Comparison of ENCODE assay signal across 18 cellular contexts in the genomic region with DNA sequence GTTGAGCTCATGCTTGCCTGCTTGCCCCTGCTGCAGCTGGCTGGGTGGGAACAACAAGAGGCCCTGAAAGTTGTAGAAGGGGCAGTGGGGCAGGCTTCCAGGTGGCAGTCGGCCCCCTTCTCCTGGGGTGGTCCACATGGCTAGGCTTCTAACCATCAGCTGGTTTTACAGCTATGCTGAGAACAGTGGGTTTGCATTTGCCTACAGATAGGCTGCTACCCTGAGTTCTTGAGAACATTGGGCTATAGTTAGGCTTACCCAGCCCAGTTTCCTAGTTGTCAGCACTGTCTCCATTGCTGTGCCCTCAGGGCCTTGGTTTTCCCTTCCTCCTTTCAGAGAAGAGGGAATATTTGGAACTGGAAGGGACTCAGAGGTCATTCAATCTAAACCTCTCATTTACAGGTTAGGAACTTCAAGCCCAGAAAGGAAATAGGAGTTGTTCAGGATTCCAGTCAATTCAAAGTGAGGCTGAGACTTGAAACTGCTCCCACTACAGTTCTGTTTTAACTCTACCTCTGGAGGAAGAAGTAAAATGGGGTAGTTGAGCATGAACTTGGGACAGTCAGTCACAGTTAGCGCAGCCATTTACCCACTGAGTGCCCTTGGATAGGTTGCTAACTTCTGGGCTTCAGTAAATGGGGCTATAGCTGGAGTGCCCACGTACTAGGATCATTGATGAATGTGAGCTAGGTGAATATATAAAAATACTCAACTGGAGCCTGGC. TPM values are rescaled to one million over a fixed set of nuclear protein-coding genes. Genes with fewer than 3 reads are reported as not detected.
DNase-seq lines count a peak whose midpoint lies in the region; ATAC-seq, FAIRE-seq and TF ChIP-seq lines count a peak whose summit lies in the region.
"Had no signal": no experiment of that assay in that cellular context is flagged by ENCODE, and none has a peak within 500 bp of the region (broad histone marks: within the 10 kb centered on the region; RNA-seq: fewer than 3 reads in every experiment).

No MANE protein-coding gene starts in this region.

- peak overlapping the region; percentile 35 for H3K4me3 Mint-ChIP-seq in CD8-positive, alpha-beta T cell
- H3K4me3 Mint-ChIP-seq: type B pancreatic cell had no signal

- POLR2A ChIA-PET in CD8-positive, alpha-beta T cell (lab: Charles Lee): interaction anchor here (1.0 to 2.5 kb wide), 4 partner anchors 8 to 84 kb away, joined by 3 to 11 read pairs (median 6); no protein-coding TSS in a partner anchor

- no peak overlapping the region for H3K9ac ChIP-seq in BLaER1 treated with 17β-estradiol and CSF1 and Interleukin-3, amounts not matched to agents 10 nM and 100 nM
- H3K9ac ChIP-seq in SU-DHL-6 (ENCODE audit: low read length) (peak overlapping the region; percentile 15; the same call in 1 of the 2 replicates), keratinocyte (ENCODE audit: control insufficient read depth, extremely low read depth, insufficient read depth, low read length) (no peak overlapping the region)

- peaks cover 70 to 98% (median 84%) of the 10 kb centered on the region in 10 experiments for H3K4me1 ChIP-seq in BLaER1 treated with 17β-estradiol and CSF1 and Interleukin-3, amounts not matched to agents 10 nM and 100 nM
- H3K4me1 ChIP-seq in CD8-positive, alpha-beta T cell (ENCODE audit: insufficient read depth, low read length): peaks cover 74% of the 10 kb centered on the region
- peaks cover 26% of the 10 kb centered on the region for H3K4me1 ChIP-seq in keratinocyte (ENCODE audit: control insufficient read depth, extremely low read depth, insufficient read depth, low read length)
- H3K4me1 ChIP-seq: SJSA1 had no signal

- no peaks in the 10 kb centered on the region for H3K27me3 ChIP-seq in BLaER1 treated with 17β-estradiol and CSF1 and Interleukin-3, amounts not matched to agents 10 nM and 100 nM
- no peaks in the 10 kb centered on the region for H3K27me3 ChIP-seq in CD8-positive, alpha-beta T cell (ENCODE audit: insufficient read depth, low read length)
- H3K27me3 ChIP-seq in SU-DHL-6 (ENCODE audit: low read length): no peaks in the 10 kb centered on the region
- no peaks in the 10 kb centered on the region for H3K27me3 ChIP-seq in keratinocyte (ENCODE audit: control insufficient read depth, extremely low read depth, insufficient read depth, low read length)
- H3K27me3 ChIP-seq: brain microvascular endothelial cell, dorsolateral prefrontal cortex, SJSA1 had no signal

- intact Hi-C loops in CD8-positive, alpha-beta T cell (cut with DNase I, micrococcal nuclease): no loop called here

- peaks cover 31% of the 10 kb centered on the region for H3K9me1 ChIP-seq in keratinocyte (ENCODE audit: control insufficient read depth, extremely low read depth, insufficient read depth, low read length)

- in situ Hi-C loops in ACHN (cut with HindIII; ENCODE audit: low pct_ligation_motif_present, low pct_unique_long_range_greater_than_20kb, low sequenced_read_pairs): no loop called here

- CTCF ChIA-PET in CD8-positive, alpha-beta T cell (lab: Charles Lee): interaction anchor here (0.7 kb wide), 1 partner anchor 45 kb away, joined by 3 read pairs; no protein-coding TSS in a partner anchor

- H3K27ac ChIP-seq in BLaER1 treated with 17β-estradiol and CSF1 and Interleukin-3, amounts not matched to agents 10 nM and 100 nM: peak overlapping the region in 2 of 11 experiments; percentile 1 to 9; a peak in 1 of 22 replicates
- H3K27ac ChIP-seq in CD8-positive, alpha-beta T cell (ENCODE audit: low read depth, low read length): no peak overlapping the region
- peak overlapping the region; percentile 23 for H3K27ac ChIP-seq in SU-DHL-6 (ENCODE audit: low read depth, low read length)
- peak overlapping the region; percentile 24 for H3K27ac ChIP-seq in keratinocyte (ENCODE audit: control insufficient read depth, insufficient read depth, low read length)
- H3K27ac ChIP-seq: brain microvascular endothelial cell, SJSA1, VCaP had no signal

- peaks cover 100% of the 10 kb centered on the region in 11 experiments for H4K20me1 ChIP-seq in BLaER1 treated with 17β-estradiol and CSF1 and Interleukin-3, amounts not matched to agents 10 nM and 100 nM
- peaks cover 48% of the 10 kb centered on the region; the same call in 1 of the 2 replicates for H4K20me1 ChIP-seq in SU-DHL-6 (ENCODE audit: low read depth, low read length)
- H4K20me1 ChIP-seq in keratinocyte (ENCODE audit: control insufficient read depth, extremely low read depth, insufficient read depth, low read length): peaks cover 67% of the 10 kb centered on the region

- H2AFZ ChIP-seq in SU-DHL-6 (ENCODE audit: low read depth, low read length, severe bottlenecking): no peak overlapping the region
- no peak overlapping the region for H2AFZ ChIP-seq in keratinocyte (ENCODE audit: control insufficient read depth, low read length)

- H3K9me3 ChIP-seq in BLaER1 treated with 17β-estradiol and CSF1 and Interleukin-3, amounts not matched to agents 10 nM and 100 nM (replicated peaks in 1 of 11): no peaks in the 10 kb centered on the region
- H3K9me3 ChIP-seq in CD8-positive, alpha-beta T cell (ENCODE audit: low read length): no peaks in the 10 kb centered on the region
- no peaks in the 10 kb centered on the region for H3K9me3 ChIP-seq in SU-DHL-6 (ENCODE audit: insufficient read depth, low read length)
- no peaks in the 10 kb centered on the region for H3K9me3 ChIP-seq in keratinocyte (ENCODE audit: control insufficient read depth, low read depth, low read length)
- H3K9me3 ChIP-seq: SJSA1 had no signal

- no peak overlapping the region for H3K4me3 ChIP-seq in BLaER1 treated with 17β-estradiol and CSF1 and Interleukin-3, amounts not matched to agents 10 nM and 100 nM
- H3K4me3 ChIP-seq in CD8-positive, alpha-beta T cell (ENCODE audit: low read depth, low read length): no peak overlapping the region
- H3K4me3 ChIP-seq in SU-DHL-6 (ENCODE audit: insufficient read depth, low read length, poor library complexity, severe bottlenecking) (no peak overlapping the region), keratinocyte (ENCODE audit: control insufficient read depth in 2 of 3, extremely low read depth in 1 of 3, insufficient read depth in 2 of 3, low read depth in 1 of 3, low read length in 3 of 3) (no peak overlapping the region)
- H3K4me3 ChIP-seq: dorsolateral prefrontal cortex, SJSA1 had no signal

- no peaks in the 10 kb centered on the region for H3K27me3 Mint-ChIP-seq in CD8-positive, alpha-beta T cell (ENCODE audit: low read depth)
- H3K27me3 Mint-ChIP-seq: type B pancreatic cell had no signal

- peaks cover 100% of the 10 kb centered on the region for H3K79me2 ChIP-seq in SU-DHL-6 (ENCODE audit: insufficient read depth, low read length)
- H3K79me2 ChIP-seq in keratinocyte (ENCODE audit: control insufficient read depth, insufficient read depth, low read length): peaks cover 98% of the 10 kb centered on the region

- H3K27ac Mint-ChIP-seq in CD8-positive, alpha-beta T cell: peak overlapping the region; percentile 20

- H3K36me3 ChIP-seq in BLaER1 treated with 17β-estradiol and CSF1 and Interleukin-3, amounts not matched to agents 10 nM and 100 nM: peaks cover 0 to 35% (median 19%) of the 10 kb centered on the region in 11 experiments; a peak in 16 of 22 replicates
- no peaks in the 10 kb centered on the region for H3K36me3 ChIP-seq in CD8-positive, alpha-beta T cell (ENCODE audit: insufficient read depth, low read length)
- H3K36me3 ChIP-seq in SU-DHL-6 (ENCODE audit: low read length) (no peaks in the 10 kb centered on the region), keratinocyte (ENCODE audit: control insufficient read depth in 2 of 2, extremely low read depth in 1 of 2, insufficient read depth in 2 of 2, low read length in 2 of 2) (peaks cover 1 to 18% of the 10 kb centered on the region in 2 experiments)
- H3K36me3 ChIP-seq: brain microvascular endothelial cell had no signal

- no peaks in the 10 kb centered on the region for H3K9me3 Mint-ChIP-seq in CD8-positive, alpha-beta T cell
- H3K9me3 Mint-ChIP-seq: type B pancreatic cell had no signal

- no peaks in the 10 kb centered on the region for H3K9me2 ChIP-seq in SU-DHL-6 (replicated peaks; ENCODE audit: insufficient read depth, low read length)

- H3K4me2 ChIP-seq in BLaER1 treated with 17β-estradiol and CSF1 and Interleukin-3, amounts not matched to agents 10 nM and 100 nM: peak overlapping the region; percentile 24 to 77 (median 58)
- H3K4me2 ChIP-seq in SU-DHL-6 (ENCODE audit: low read depth, low read length, poor library complexity, severe bottlenecking): peak overlapping the region; percentile 35
- H3K4me2 ChIP-seq in keratinocyte (ENCODE audit: control insufficient read depth, extremely low read depth, insufficient read depth, low read depth, low read length): no peak overlapping the region

- FAIRE-seq in keratinocyte (lab: Jason Lieb, UNC): no peak
- FAIRE-seq: G401.6, GM19239 had no signal

- peaks cover 79% of the 10 kb centered on the region for H3K4me1 Mint-ChIP-seq in CD8-positive, alpha-beta T cell (ENCODE audit: low read depth)

- dilution Hi-C loops in keratinocyte (cut with MboI; ENCODE audit: extremely low pct_ligation_motif_present, low sequenced_read_pairs): no loop called here

- no peak for DNase-seq in CD8-positive, alpha-beta T cell
- DNase-seq in keratinocyte (ENCODE audit: low read depth, low spot score) (no peak), ACHN (no peak), NCI-H1048 (lab: John Stamatoyannopoulos, UW) (no peak)
- no peak for DNase-seq in stimulated activated naive CD4-positive, alpha-beta T cell treated with Interleukin-2 at 50 U/mL for 16 hours (lab: John Stamatoyannopoulos, UW)
- no peak for DNase-seq in central memory CD4-positive, alpha-beta T cell
- DNase-seq: brain microvascular endothelial cell; dorsolateral prefrontal cortex; hippocampal formation; NCI-H1092 treated with DMSO at 0.1 percent for 48 hours; stimulated activated CD4-positive, alpha-beta T cell treated with anti-CD3 and anti-CD28 coated beads, Interleukin-15, amount 100 ng/mL, for 24 hours had no signal

- peaks cover 32% of the 10 kb centered on the region for H3F3A ChIP-seq in SU-DHL-6 (ENCODE audit: insufficient read depth)

- ATAC-seq in CD8-positive, alpha-beta T cell: no peak

- TF ChIP-seq CTCF in CD8-positive, alpha-beta T cell (IDR thresholded peaks at IDR 0.05): no peak
- no peak for TF ChIP-seq CTCF in SU-DHL-6 (IDR thresholded peaks at IDR 0.05; ENCODE audit: insufficient read depth, low read length, poor library complexity, severe bottlenecking)
- TF ChIP-seq CTCF in keratinocyte (optimal IDR thresholded peaks at IDR 0.05 in 1 of 3, IDR thresholded peaks at IDR 0.05 in 1 of 3, conservative IDR thresholded peaks at IDR 0.05 in 1 of 3; ENCODE audit: extremely low read depth in 1 of 3, insufficient read depth in 2 of 3, low read length in 3 of 3): no peak

- H3K36me3 Mint-ChIP-seq in CD8-positive, alpha-beta T cell: peaks cover 14% of the 10 kb centered on the region
- H3K36me3 Mint-ChIP-seq: type B pancreatic cell had no signal

RNA-seq across cellular contexts. Expression of gene LARP1, which starts 11.5 kb away (rescaled TPM):
- total RNA-seq in CD8-positive, alpha-beta T cell: 10 to 100 TPM; 70.4 to 80.5 TPM
- 39.3 to 139 TPM (median 65.6 TPM) in 3 replicates for polyA plus RNA-seq in keratinocyte
- polyA plus RNA-seq in keratinocyte (2011; ENCODE audit: low read depth): 74.4 TPM
- polyA plus RNA-seq in keratinocyte (2011; cell fraction: cytosol; rRNA removed): 74.6 and 86.7 TPM in 2 replicates
- polyA plus RNA-seq in keratinocyte (2011; cell fraction: nucleus; rRNA removed): 161 and 167 TPM in 2 replicates
- 51.1 and 105 TPM in 2 replicates for polyA plus RNA-seq in keratinocyte (2012; ENCODE audit: low replicate concordance)
- polyA minus RNA-seq in keratinocyte: 74.0 to 207 TPM (median 113 TPM) in 3 replicates
- 70.0 TPM for polyA minus RNA-seq in keratinocyte (2011; cell fraction: cytosol; rRNA and poly(A)+ RNA removed)
- 98.7 and 186 TPM in 2 replicates for polyA minus RNA-seq in keratinocyte (2011; cell fraction: nucleus; rRNA and poly(A)+ RNA removed)
